8 cellular contexts compared by ENCODE assay signal in the genomic region with DNA sequence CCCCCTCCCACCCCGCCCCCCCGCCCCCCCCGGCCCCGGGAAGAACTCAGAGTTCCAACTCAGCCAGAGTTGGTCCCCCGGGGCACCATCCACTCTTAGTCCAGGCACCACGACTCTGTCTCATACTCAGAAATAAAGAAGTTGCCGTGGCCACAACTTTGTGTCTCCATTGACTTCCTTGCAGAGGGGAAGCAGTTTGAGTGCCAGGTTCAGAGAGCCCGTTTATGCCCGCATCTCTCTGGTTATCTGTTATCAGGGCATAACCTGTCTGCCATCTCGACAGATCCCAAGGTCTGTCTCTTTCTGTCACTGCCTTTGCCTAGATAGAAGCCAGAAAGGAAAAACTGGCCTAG. TPM values are rescaled to one million over a fixed set of nuclear protein-coding genes. Genes with fewer than 3 reads are reported as not detected.
A peak's percentile ranks its signal among the peaks of the same experiment; 100 is the strongest.
DNase-seq lines count a peak whose midpoint lies in the region; ATAC-seq, FAIRE-seq and TF ChIP-seq lines count a peak whose summit lies in the region.

No MANE protein-coding gene starts in this region.

- H3K9me3 ChIP-seq in IMR-90 (ENCODE audit: control insufficient read depth, insufficient read depth, low read length) (no peaks in the 10 kb centered on the region), GM12878 (replicated peaks; ENCODE audit: control insufficient read depth, insufficient read depth, low read length) (no peaks in the 10 kb centered on the region), mesenchymal stem cell (ENCODE audit: control insufficient read depth, low read length) (no peaks in the 10 kb centered on the region), uterus (no peaks in the 10 kb centered on the region)

- POLR2A ChIA-PET in IMR-90 (lab: Charles Lee; ENCODE audit: unreplicated experiment) (no interaction called here), GM12878 (lab: Charles Lee) (interaction anchor here (1.0 to 1.2 kb wide), 2 partner anchors 10 to 22 kb away, joined by 3 to 4 read pairs; no protein-coding TSS in a partner anchor)

- DNase-seq in NCI-H1092 treated with DMSO at 0.1 percent for 48 hours (lab: John Stamatoyannopoulos, UW) (peak; percentile 34), NCI-H1092 (lab: John Stamatoyannopoulos, UW) (no peak), IMR-90 (no peak), GM12878 (ENCODE audit: low read depth, low spot score) (peak; percentile 27), mesenchymal stem cell (no peak), uterus (no peak), ACHN (no peak)

- H3K79me2 ChIP-seq in GM12878 (ENCODE audit: control insufficient read depth, insufficient read depth, low read length): peaks cover 34% of the 10 kb centered on the region

- TF ChIP-seq RAD21 in IMR-90 (IDR thresholded peaks at IDR 0.05; ENCODE audit: low read length) (no peak), GM12878 (IDR thresholded peaks at IDR 0.05; ENCODE audit: insufficient read depth, low read depth, low read length) (no peak)

- FAIRE-seq in GM12878 (lab: Jason Lieb, UNC): no peak

- no peak overlapping the region for H2BK20ac ChIP-seq in IMR-90 (ENCODE audit: low read depth, low read length)

- H4K8ac ChIP-seq in IMR-90 (ENCODE audit: low read depth in 2 of 2, low read length in 2 of 2) (peak overlapping the region in 1 of 2 experiments; percentile 71; a peak in 2 of 4 replicates), mesenchymal stem cell (ENCODE audit: low read length) (no peak overlapping the region)

- RAD21 ChIA-PET in GM12878 (lab: Charles Lee; ENCODE audit: unreplicated experiment): interaction anchor here (0.8 to 0.9 kb wide), 2 partner anchors 23 to 121 kb away, joined by 3 to 4 read pairs; no protein-coding TSS in a partner anchor

- H2BK120ac ChIP-seq in IMR-90 (ENCODE audit: low read depth, low read length) (no peak overlapping the region), mesenchymal stem cell (ENCODE audit: low read depth, low read length) (no peak overlapping the region)

- H3K4me3 ChIP-seq in IMR-90 (ENCODE audit: insufficient read depth, low read depth, low read length) (peak overlapping the region; percentile 73), GM12878 (peak overlapping the region; percentile 98), mesenchymal stem cell (ENCODE audit: insufficient read depth in 1 of 2, low read depth in 1 of 2, low read length in 2 of 2) (peak overlapping the region; percentile 67 to 92), uterus (peak overlapping the region; percentile 56 to 87)

- peaks cover 6% of the 10 kb centered on the region for H3K9me1 ChIP-seq in IMR-90 (ENCODE audit: insufficient read depth, low read length)

- peaks cover 2% of the 10 kb centered on the region; the same call in 1 of the 2 replicates for H3K27me3 ChIP-seq in IMR-90 (ENCODE audit: control insufficient read depth, insufficient read depth, low read length)
- no peaks in the 10 kb centered on the region for H3K27me3 ChIP-seq in GM12878 (replicated peaks in 1 of 2; ENCODE audit: control insufficient read depth in 2 of 2, insufficient read depth in 2 of 2, low read length in 1 of 2)
- H3K27me3 ChIP-seq in mesenchymal stem cell (ENCODE audit: control insufficient read depth in 1 of 2, insufficient read depth in 1 of 2, low read length in 2 of 2): no peaks in the 10 kb centered on the region
- no peaks in the 10 kb centered on the region for H3K27me3 ChIP-seq in uterus

- H4K5ac ChIP-seq in IMR-90 (ENCODE audit: low read depth, low read length): 0 out of 2 replicates have a peak overlapping the region, but pooled peaks have one; percentile 6

- H3K4me2 ChIP-seq in IMR-90 (ENCODE audit: low read depth, low read length) (peak overlapping the region; percentile 100), GM12878 (ENCODE audit: control insufficient read depth, insufficient read depth) (peak overlapping the region; percentile 92), mesenchymal stem cell (ENCODE audit: low read length, poor library complexity, severe bottlenecking) (peak overlapping the region; percentile 88)

- H3K18ac ChIP-seq in IMR-90 (ENCODE audit: low read depth, low read length): 0 out of 2 replicates have a peak overlapping the region, but pooled peaks have one; percentile 17
- no peak overlapping the region for H3K18ac ChIP-seq in mesenchymal stem cell (ENCODE audit: low read depth in 1 of 2, low read length in 2 of 2)

- H2BK15ac ChIP-seq in IMR-90 (ENCODE audit: low read depth, low read length): no peak overlapping the region
- H2BK15ac ChIP-seq in mesenchymal stem cell (ENCODE audit: low read depth, poor library complexity, severe bottlenecking): no peak overlapping the region

- H3K27ac ChIP-seq in IMR-90 (ENCODE audit: insufficient read depth, low read length): peak overlapping the region; percentile 94
- H3K27ac ChIP-seq in GM12878 (ENCODE audit: control insufficient read depth, insufficient read depth): peak overlapping the region; percentile 22; the same call in 1 of the 2 replicates
- H3K27ac ChIP-seq in mesenchymal stem cell (ENCODE audit: low read length, poor library complexity, severe bottlenecking): no peak overlapping the region
- H3K27ac ChIP-seq in uterus: peak overlapping the region; percentile 92 to 95

- H3K4ac ChIP-seq in IMR-90 (ENCODE audit: low read depth, low read length) (peak overlapping the region; percentile 69), mesenchymal stem cell (ENCODE audit: low read depth in 1 of 2, low read length in 2 of 2) (no peak overlapping the region)

- peaks cover 4% of the 10 kb centered on the region; the same call in 1 of the 2 replicates for H3K4me1 ChIP-seq in IMR-90 (ENCODE audit: control insufficient read depth, insufficient read depth, low read length)
- peaks cover 5% of the 10 kb centered on the region for H3K4me1 ChIP-seq in GM12878 (ENCODE audit: control insufficient read depth, insufficient read depth, low read length)
- peaks cover 7% of the 10 kb centered on the region for H3K4me1 ChIP-seq in mesenchymal stem cell (ENCODE audit: control insufficient read depth, insufficient read depth, low read depth, low read length)
- peaks cover 0 to 6% of the 10 kb centered on the region in 2 donors for H3K4me1 ChIP-seq in uterus

- BruUV-seq in IMR-90 (replicated peaks; lab: Mats Ljungman, UMichigan): no TSS peak
- BruUV-seq in GM12878 (replicated peaks; lab: Mats Ljungman, UMichigan): no TSS peak

- H4K91ac ChIP-seq in IMR-90 (ENCODE audit: insufficient read depth, low read depth, low read length): no peak overlapping the region
- no peak overlapping the region for H4K91ac ChIP-seq in mesenchymal stem cell (ENCODE audit: low read length)

- in situ Hi-C loops in IMR-90 (cut with MboI; ENCODE audit: low sequenced_read_pairs) (no loop called here), GM12878 (cut with MboI) (no loop called here), ACHN (cut with HindIII; ENCODE audit: low pct_ligation_motif_present, low pct_unique_long_range_greater_than_20kb, low sequenced_read_pairs) (no loop called here)

- H3K9ac ChIP-seq in IMR-90 (ENCODE audit: low read depth, low read length): peak overlapping the region; percentile 96
- H3K9ac ChIP-seq in GM12878 (ENCODE audit: control insufficient read depth, insufficient read depth, low read length): peak overlapping the region; percentile 93
- peak overlapping the region; percentile 96 for H3K9ac ChIP-seq in mesenchymal stem cell (ENCODE audit: low read length)

- SMC1A ChIA-PET in GM12878 (lab: Charles Lee; ENCODE audit: uncharacterized antibody, unreplicated experiment): no interaction called here

- ATAC-seq in IMR-90 (ENCODE audit: low read depth): no peak
- ATAC-seq in GM12878: peak; percentile 36
- no peak for ATAC-seq in GM21423 (IDR thresholded peaks at IDR 0.05; ENCODE audit: unreplicated experiment)

- H2AFZ ChIP-seq in IMR-90 (replicated peaks; ENCODE audit: low read length, poor library complexity): peak overlapping the region; percentile 96
- H2AFZ ChIP-seq in GM12878 (ENCODE audit: control insufficient read depth, low read depth, low read length): peak overlapping the region; percentile 48; the same call in 1 of the 2 replicates
- H2AFZ ChIP-seq in mesenchymal stem cell (ENCODE audit: low read depth, low read length): no peak overlapping the region

- H3K36me3 ChIP-seq in IMR-90 (ENCODE audit: control insufficient read depth, insufficient read depth, low read length) (peaks cover 11% of the 10 kb centered on the region), GM12878 (ENCODE audit: control insufficient read depth in 2 of 2, insufficient read depth in 2 of 2, low read length in 1 of 2) (peaks cover 0 to 13% of the 10 kb centered on the region in 2 experiments; a peak in 1 of 4 replicates), mesenchymal stem cell (ENCODE audit: control insufficient read depth in 1 of 2, insufficient read depth in 2 of 2, low read depth in 1 of 2, low read length in 2 of 2) (peaks cover 5 to 25% of the 10 kb centered on the region in 2 experiments), uterus (no peaks in the 10 kb centered on the region)

- H4K20me1 ChIP-seq in IMR-90 (ENCODE audit: insufficient read depth, low read length) (peaks cover 16% of the 10 kb centered on the region), GM12878 (ENCODE audit: control insufficient read depth, insufficient read depth) (no peaks in the 10 kb centered on the region)

- H2AK9ac ChIP-seq in IMR-90 (replicated peaks; ENCODE audit: low read depth, low read length, poor library complexity): peak overlapping the region; percentile 60

- H3K56ac ChIP-seq in IMR-90 (ENCODE audit: extremely low read depth, insufficient read depth, low read length): no peak overlapping the region

- 10% methylated on average over 4 of the region's 10 CpGs; no CpG with 5 or more reads in 1 of the 2 experiments for WGBS in IMR-90 (ENCODE audit: extremely low coverage in 2 of 2, insufficient read length in 1 of 2), 2 experiments
- 0% methylated on average over 6 of the region's 10 CpGs for WGBS in GM12878 (ENCODE audit: insufficient coverage, insufficient replicate concordance, low lambda C conversion rate, missing lambda C conversion rate)
- WGBS in mesenchymal stem cell: 2% methylated on average over 5 of the region's 10 CpGs

- TF ChIP-seq EP300 in GM12878 (IDR thresholded peaks at IDR 0.05; ENCODE audit: borderline replicate concordance in 1 of 2, control insufficient read depth in 1 of 2, low read depth in 2 of 2, low read length in 2 of 2): no peak

- H3K23ac ChIP-seq in IMR-90 (ENCODE audit: low read depth, low read length): peak overlapping the region; percentile 93
- peak overlapping the region in 1 of 2 experiments; percentile 63 for H3K23ac ChIP-seq in mesenchymal stem cell (ENCODE audit: low read length in 2 of 2)

- H2AK5ac ChIP-seq in IMR-90 (ENCODE audit: low read depth, low read length) (no peak overlapping the region), mesenchymal stem cell (ENCODE audit: low read length, severe bottlenecking) (no peak overlapping the region)

- TF ChIP-seq POLR2A in IMR-90 (IDR thresholded peaks at IDR 0.05; ENCODE audit: low read depth, low read length) (no peak), GM12878 (IDR thresholded peaks at IDR 0.05; ENCODE audit: low read depth, low read length) (no peak), uterus (IDR thresholded peaks at IDR 0.05) (no peak)

- H3K79me1 ChIP-seq in IMR-90 (ENCODE audit: low read depth in 1 of 2, low read length in 2 of 2) (peaks cover 13 to 42% of the 10 kb centered on the region in 2 experiments), mesenchymal stem cell (replicated peaks; ENCODE audit: low read length, poor library complexity, severe bottlenecking) (peaks cover 8% of the 10 kb centered on the region)

- intact Hi-C loops in IMR-90 (cut with micrococcal nuclease): no loop called here
- intact Hi-C loops in GM12878 (cut with micrococcal nuclease; ENCODE audit: unreplicated experiment): no loop called here
- intact Hi-C loops in uterus (cut with DNase I; ENCODE audit: low total_unique reads): no loop called here

- CTCF ChIA-PET in IMR-90 (lab: Yijun Ruan, JAX): no interaction called here
- CTCF ChIA-PET in GM12878 (lab: Yijun Ruan, JAX): interaction anchor here (0.9 to 1.1 kb wide), 2 partner anchors 9 to 120 kb away, joined by 3 to 4 read pairs; no protein-coding TSS in a partner anchor

- H3K14ac ChIP-seq in IMR-90 (replicated peaks; ENCODE audit: low read depth, low read length) (peak overlapping the region; percentile 87), mesenchymal stem cell (ENCODE audit: low read length in 2 of 2) (no peak overlapping the region)

- dilution Hi-C loops in IMR-90 (cut with HindIII; ENCODE audit: low sequenced_read_pairs, unreplicated experiment): no loop called here

- no peak for TF ChIP-seq CTCF in IMR-90 (conservative IDR thresholded peaks at IDR 0.05; ENCODE audit: low read depth, low read length)
- TF ChIP-seq CTCF in GM12878 (IDR thresholded peaks at IDR 0.05 in 2 of 3, conservative IDR thresholded peaks at IDR 0.05 in 1 of 3; ENCODE audit: control insufficient read depth in 2 of 3, extremely low read depth in 1 of 3, insufficient read depth in 1 of 3, low read depth in 3 of 3, low read length in 3 of 3): no peak
- TF ChIP-seq CTCF in uterus (IDR thresholded peaks at IDR 0.05): no peak

- no peak overlapping the region for H2BK12ac ChIP-seq in mesenchymal stem cell (ENCODE audit: low read length in 2 of 2)

- H2BK5ac ChIP-seq in IMR-90 (ENCODE audit: low read depth, low read length, poor library complexity, severe bottlenecking) (peak overlapping the region; percentile 27), mesenchymal stem cell (ENCODE audit: low read depth, low read length, poor library complexity, severe bottlenecking) (no peak overlapping the region)

RNA-seq across cellular contexts. Expression of a gene that starts 0.6 kb away (rescaled TPM):
- 17.7 and 29.7 TPM in 2 replicates for total RNA-seq in IMR-90 (2012; rRNA removed)
- polyA plus RNA-seq in IMR-90 (2012; rRNA removed): 8.9 and 9.9 TPM in 2 replicates
- polyA plus RNA-seq in IMR-90 (2012; cell fraction: cytosol; rRNA removed): 1.4 and 2.0 TPM in 2 replicates
- 0.79 and 4.7 TPM in 2 replicates for polyA plus RNA-seq in IMR-90 (2012; cell fraction: nucleus; rRNA removed; ENCODE audit: low replicate concordance)
- total RNA-seq in GM12878 (2013; cell fraction: nucleolus; rRNA removed): 19.2 and 19.5 TPM in 2 replicates
- 15.7 and 17.9 TPM in 2 replicates for total RNA-seq in GM12878 (2014; rRNA removed)
- total RNA-seq in GM12878 (2014; rRNA removed; fragmentation: Illumina TruSeq; extraction: Trizol): 27.7 and 29.4 TPM in 2 replicates
- total RNA-seq in GM12878 (2021): 17.3 and 18.0 TPM in 2 replicates
- polyA plus RNA-seq in GM12878 (2011; ENCODE audit: low read depth): 7.9 TPM
- 21.4 and 31.2 TPM in 2 replicates for polyA plus RNA-seq in GM12878 (2011; rRNA removed)
- 7.9 and 8.7 TPM in 2 replicates for polyA plus RNA-seq in GM12878 (2011; cell fraction: cytosol; rRNA removed)
- polyA plus RNA-seq in GM12878 (2011; cell fraction: nucleus; rRNA removed): 9.9 and 12.7 TPM in 2 replicates
- polyA plus RNA-seq in GM12878 (2012): 9.3 and 10.9 TPM in 2 replicates
- polyA plus RNA-seq in GM12878 (2014; fragmentation: Illumina TruSeq; extraction: Trizol): 23.8 and 28.9 TPM in 2 replicates
- 10 to 100 TPM; 14.9 to 18.4 TPM for polyA plus RNA-seq in GM12878 (2014; fragmentation: Nextera tagmentation; extraction: Ambion mirVana)
- 9.9 and 13.2 TPM in 2 replicates for polyA plus RNA-seq in GM12878 (2014; rRNA removed)
- polyA plus RNA-seq in GM12878 (2016; fragmentation: Nextera tagmentation; extraction: Ambion mirVana): 10 to 100 TPM; 19.3 to 20.4 TPM
- 14.3 and 17.0 TPM in 2 replicates for polyA minus RNA-seq in GM12878 (2011; rRNA and poly(A)+ RNA removed)
- 6.4 and 9.3 TPM in 2 replicates for polyA minus RNA-seq in GM12878 (2011; cell fraction: cytosol; rRNA and poly(A)+ RNA removed)
- 9.9 and 13.1 TPM in 2 replicates for polyA minus RNA-seq in GM12878 (2011; cell fraction: nucleus; rRNA and poly(A)+ RNA removed)
- polyA plus RNA-seq in mesenchymal stem cell (2013, experiment 1 of 2): 13.4 TPM
- polyA plus RNA-seq in mesenchymal stem cell (2013, experiment 2 of 2): 13.8 TPM
- total RNA-seq in uterus: 10 to 100 TPM in 3 of 4 donors, 1 to 10 TPM in 1; 8.7 to 42.0 (median 20.0) TPM

RNA-seq across cellular contexts. Expression of a gene that starts 45.7 kb away (rescaled TPM):
- total RNA-seq in IMR-90 (2012; rRNA removed) (not detected in 2 replicates), GM12878 (2014; rRNA removed) (not detected in 2 replicates), GM12878 (2014; rRNA removed; fragmentation: Illumina TruSeq; extraction: Trizol) (not detected in 2 replicates), GM12878 (2021) (not detected in 2 replicates), uterus (under 1 TPM in 1 of 4 donors, not detected in 3; 0.62 TPM)
- polyA plus RNA-seq in IMR-90 (2012; rRNA removed) (not detected in 2 replicates), GM12878 (2011; rRNA removed) (0.12 TPM in 1 of 2 replicates, not detected in the other), GM12878 (2014; fragmentation: Illumina TruSeq; extraction: Trizol) (not detected in 2 replicates), GM12878 (2014; fragmentation: Nextera tagmentation; extraction: Ambion mirVana) (not detected), GM12878 (2014; rRNA removed) (not detected in 2 replicates), GM12878 (2016; fragmentation: Nextera tagmentation; extraction: Ambion mirVana) (not detected)
- polyA plus RNA-seq in IMR-90 (2012; cell fraction: cytosol; rRNA removed): not detected in 2 replicates
- polyA plus RNA-seq in IMR-90 (2012; cell fraction: nucleus; rRNA removed; ENCODE audit: low replicate concordance): not detected in 2 replicates
- not detected in 2 replicates for total RNA-seq in GM12878 (2013; cell fraction: nucleolus; rRNA removed)
- polyA plus RNA-seq in GM12878 (2011; ENCODE audit: low read depth): not detected
- polyA plus RNA-seq in GM12878 (2011; cell fraction: cytosol; rRNA removed): not detected in 2 replicates
- polyA plus RNA-seq in GM12878 (2011; cell fraction: nucleus; rRNA removed): not detected in 2 replicates
- not detected in 2 replicates for polyA plus RNA-seq in GM12878 (2012)
- polyA minus RNA-seq in GM12878 (2011; rRNA and poly(A)+ RNA removed): not detected in 2 replicates
- not detected in 2 replicates for polyA minus RNA-seq in GM12878 (2011; cell fraction: cytosol; rRNA and poly(A)+ RNA removed)
- not detected in 2 replicates for polyA minus RNA-seq in GM12878 (2011; cell fraction: nucleus; rRNA and poly(A)+ RNA removed)
- not detected for polyA plus RNA-seq in mesenchymal stem cell (2013, experiment 1 of 2)
- not detected for polyA plus RNA-seq in mesenchymal stem cell (2013, experiment 2 of 2)

Comparison
In these comparisons a context has a peak if more than half of its experiments do, and no peak if none do; other contexts are left out.
1. DNase-seq: peak in NCI-H1092 treated with DMSO at 0.1 percent for 48 hours (single experiment) and GM12878 (single experiment); none in NCI-H1092 (single experiment), IMR-90 (single experiment), mesenchymal stem cell (single experiment), uterus (0 of 2) and ACHN (single experiment).
2. Peak in every context shown above with its lines, with median percentiles within 50 percentile points of each other: H3K4me2 ChIP-seq, H3K4me3 ChIP-seq and H3K9ac ChIP-seq.